ENCODE assay signal across 8 cellular contexts in genomic region chr4:76067652-76068286, GRCh38. TPM values are rescaled to one million over a fixed set of nuclear protein-coding genes. Genes with fewer than 3 reads are reported as not detected.
A peak's percentile ranks its signal among the peaks of the same experiment; 100 is the strongest.
DNase-seq lines count a peak whose midpoint lies in the region; ATAC-seq, FAIRE-seq and TF ChIP-seq lines count a peak whose summit lies in the region.

No MANE protein-coding gene starts in this region.

- DNase-seq in ACHN (peak; percentile 66), NOMO-1 treated with dmso at 0.1 percent for 144 hours (lab: John Stamatoyannopoulos, UW; ENCODE audit: unreplicated experiment) (peak; percentile 42), endothelial cell of umbilical vein (ENCODE audit: low read depth, low spot score) (peak; percentile 76), myocyte (ENCODE audit: low read depth) (peak; percentile 83)
- DNase-seq in activated CD8-positive, alpha-beta memory T cell treated with anti-CD3 and anti-CD28 coated beads for 48 hours (ENCODE audit: low read depth in 2 of 3, low spot score in 2 of 3), result peak in 2 of 3 experiments; percentile 23 to 27
- DNase-seq in stimulated activated CD8-positive, alpha-beta memory T cell treated with anti-CD3 and anti-CD28 coated beads, Interleukin-7, amount 100 ng/mL, for 4 hours (ENCODE audit: low read depth in 2 of 2), result peak; percentile 21 to 49

- peak; percentile 68 to 70 for TF ChIP-seq CTCF in endothelial cell of umbilical vein (IDR thresholded peaks at IDR 0.05; ENCODE audit: extremely low read depth in 1 of 2, insufficient read depth in 1 of 2, low read depth in 1 of 2, low read length in 2 of 2)

- no peak overlapping the region for H3K4me3 ChIP-seq in endothelial cell of umbilical vein (replicated peaks in 1 of 3; ENCODE audit: insufficient read depth in 1 of 3, low read depth in 1 of 3, low read length in 3 of 3)

- in situ Hi-C loops in ACHN (cut with HindIII; ENCODE audit: low pct_ligation_motif_present, low pct_unique_long_range_greater_than_20kb, low sequenced_read_pairs), result no loop called here

- dilution Hi-C loops in endothelial cell of umbilical vein (cut with MboI; ENCODE audit: extremely low pct_ligation_motif_present, low sequenced_read_pairs), result no loop called here

- no peak for TF ChIP-seq POLR2A in endothelial cell of umbilical vein (IDR thresholded peaks at IDR 0.05; ENCODE audit: low read depth, low read length)

- H3K4me1 ChIP-seq in endothelial cell of umbilical vein (ENCODE audit: control insufficient read depth, extremely low read depth, insufficient read depth, low read length), result no peaks in the 10 kb centered on the region

- no peaks in the 10 kb centered on the region for H3K79me2 ChIP-seq in endothelial cell of umbilical vein (ENCODE audit: control insufficient read depth, insufficient read depth, low read length)

- no peak overlapping the region for H3K27ac ChIP-seq in endothelial cell of umbilical vein (ENCODE audit: insufficient read depth, low read depth, low read length)

- H2AFZ ChIP-seq in endothelial cell of umbilical vein (ENCODE audit: low read depth, low read length), result no peak overlapping the region

- intact Hi-C loops in endothelial cell of umbilical vein (cut with micrococcal nuclease), result loop anchor here (1.0 to 5.0 kb wide), 3 partner anchors 72 to 170 kb away; no protein-coding TSS in a partner anchor

- CTCF ChIA-PET in endothelial cell of umbilical vein (lab: Charles Lee), result interaction anchor here (1.3 to 6.7 kb wide), 3 partner anchors 13 to 71 kb away, joined by 3 to 127 read pairs (median 4); no protein-coding TSS in a partner anchor

- H3K9ac ChIP-seq in endothelial cell of umbilical vein (replicated peaks; ENCODE audit: extremely low read depth, insufficient read depth, low read length), result no peak overlapping the region

- peaks cover 0 to 2% of the 10 kb centered on the region in 2 experiments for H3K27me3 ChIP-seq in endothelial cell of umbilical vein (ENCODE audit: control insufficient read depth in 2 of 2, insufficient read depth in 2 of 2, low read length in 2 of 2)

- POLR2A ChIA-PET in endothelial cell of umbilical vein (lab: Charles Lee), result no interaction called here

- ATAC-seq in GM18498 (IDR thresholded peaks at IDR 0.05; ENCODE audit: unreplicated experiment) (peak; percentile 86), HG03469 (IDR thresholded peaks at IDR 0.05; ENCODE audit: unreplicated experiment) (peak; percentile 67)

- H3K9me1 ChIP-seq in endothelial cell of umbilical vein (replicated peaks; ENCODE audit: control insufficient read depth, extremely low read depth, insufficient read depth, low read length), result no peaks in the 10 kb centered on the region

- H3K9me3 ChIP-seq in endothelial cell of umbilical vein (replicated peaks; ENCODE audit: control insufficient read depth, insufficient read depth, low read length), result no peaks in the 10 kb centered on the region

- BruUV-seq in endothelial cell of umbilical vein (replicated peaks; lab: Mats Ljungman, UMichigan), result no TSS peak

- no peaks in the 10 kb centered on the region for H3K36me3 ChIP-seq in endothelial cell of umbilical vein (ENCODE audit: control insufficient read depth in 2 of 2, extremely low read depth in 1 of 2, insufficient read depth in 2 of 2, low read length in 2 of 2)

- no peaks in the 10 kb centered on the region for H4K20me1 ChIP-seq in endothelial cell of umbilical vein (replicated peaks; ENCODE audit: control insufficient read depth, extremely low read depth, insufficient read depth, low read length)

- FAIRE-seq in endothelial cell of umbilical vein (lab: Jason Lieb, UNC), result peak; percentile 86

- H3K4me2 ChIP-seq in endothelial cell of umbilical vein (ENCODE audit: insufficient read depth, low read length), result no peak overlapping the region

TF ChIP-seq in endothelial cell of umbilical vein, 7 proteins besides CTCF, POLR2A, EP300 and RAD21:
- TF ChIP-seq MAX (IDR thresholded peaks at IDR 0.05; ENCODE audit: insufficient read depth, insufficient read length), result no peak
- TF ChIP-seq MYC (IDR thresholded peaks at IDR 0.05; ENCODE audit: low read depth, low read length), result no peak
- no peak for TF ChIP-seq POLR2AphosphoS5 (IDR thresholded peaks at IDR 0.05; ENCODE audit: insufficient read depth, low read depth, low read length)
- TF ChIP-seq JUN (IDR thresholded peaks at IDR 0.05; ENCODE audit: borderline replicate concordance, insufficient read depth, insufficient read length, low read depth), result no peak
- no peak for TF ChIP-seq FOS (IDR thresholded peaks at IDR 0.05; ENCODE audit: borderline replicate concordance, insufficient read depth, low read length)
- TF ChIP-seq EZH2 (IDR thresholded peaks at IDR 0.05; ENCODE audit: borderline replicate concordance, low read depth, low read length, severe bottlenecking), result no peak
- no peak for TF ChIP-seq GATA2 (IDR thresholded peaks at IDR 0.05; ENCODE audit: insufficient read depth, insufficient read length, low read depth, low read length)

RNA-seq across cellular contexts. Expression of gene ART3, which starts 6.7 kb away (rescaled TPM):
- not detected in 2 replicates for total RNA-seq in endothelial cell of umbilical vein
- polyA plus RNA-seq in endothelial cell of umbilical vein, result not detected in 2 replicates
- polyA plus RNA-seq in endothelial cell of umbilical vein (2011; cell fraction: cytosol; rRNA removed), result 0.06 TPM in 1 of 2 replicates, not detected in the other
- not detected in 2 replicates for polyA plus RNA-seq in endothelial cell of umbilical vein (2011; cell fraction: nucleus; rRNA removed)
- not detected in 2 replicates for polyA plus RNA-seq in endothelial cell of umbilical vein (2012)
- polyA minus RNA-seq in endothelial cell of umbilical vein, result 0.13 TPM in 1 of 2 replicates, not detected in the other
- polyA minus RNA-seq in endothelial cell of umbilical vein (2011; cell fraction: cytosol; rRNA and poly(A)+ RNA removed), result not detected
- not detected in 2 replicates for polyA minus RNA-seq in endothelial cell of umbilical vein (2011; cell fraction: nucleus; rRNA and poly(A)+ RNA removed)
- not detected in 2 replicates for total RNA-seq in myocyte
- 0.23 TPM for polyA plus RNA-seq in myocyte (2012)

RNA-seq across cellular contexts. Expression of gene CXCL11, which starts 31.9 kb away (rescaled TPM):
- total RNA-seq in endothelial cell of umbilical vein, result 0.55 and 1.1 TPM in 2 replicates
- 0.91 and 1.0 TPM in 2 replicates for polyA plus RNA-seq in endothelial cell of umbilical vein
- 0.90 and 1.3 TPM in 2 replicates for polyA plus RNA-seq in endothelial cell of umbilical vein (2011; cell fraction: cytosol; rRNA removed)
- polyA plus RNA-seq in endothelial cell of umbilical vein (2011; cell fraction: nucleus; rRNA removed), result 0.14 and 0.36 TPM in 2 replicates
- 1.9 and 4.0 TPM in 2 replicates for polyA plus RNA-seq in endothelial cell of umbilical vein (2012)
- polyA minus RNA-seq in endothelial cell of umbilical vein, result 0.17 and 0.74 TPM in 2 replicates
- polyA minus RNA-seq in endothelial cell of umbilical vein (2011; cell fraction: cytosol; rRNA and poly(A)+ RNA removed), result not detected
- not detected in 2 replicates for polyA minus RNA-seq in endothelial cell of umbilical vein (2011; cell fraction: nucleus; rRNA and poly(A)+ RNA removed)
- not detected in 2 replicates for total RNA-seq in myocyte
- not detected for polyA plus RNA-seq in myocyte (2012)

RNA-seq across cellular contexts. Expression of gene CXCL10, which starts 44.5 kb away (rescaled TPM):
- total RNA-seq in endothelial cell of umbilical vein (not detected in 2 replicates), myocyte (not detected in 2 replicates)
- polyA plus RNA-seq in endothelial cell of umbilical vein, result 0.18 and 0.25 TPM in 2 replicates
- 0.15 and 0.17 TPM in 2 replicates for polyA plus RNA-seq in endothelial cell of umbilical vein (2011; cell fraction: cytosol; rRNA removed)
- not detected in 2 replicates for polyA plus RNA-seq in endothelial cell of umbilical vein (2011; cell fraction: nucleus; rRNA removed)
- not detected in 2 replicates for polyA plus RNA-seq in endothelial cell of umbilical vein (2012)
- polyA minus RNA-seq in endothelial cell of umbilical vein, result not detected in 2 replicates
- not detected for polyA minus RNA-seq in endothelial cell of umbilical vein (2011; cell fraction: cytosol; rRNA and poly(A)+ RNA removed)
- polyA minus RNA-seq in endothelial cell of umbilical vein (2011; cell fraction: nucleus; rRNA and poly(A)+ RNA removed), result not detected in 2 replicates
- not detected for polyA plus RNA-seq in myocyte (2012)

Comparison
In these comparisons a context has a peak if more than half of its experiments do, and no peak if none do; other contexts are left out.
1. DNase-seq: peak in every context shown above with its lines; median percentile 83 in myocyte; 76 in endothelial cell of umbilical vein; 66 in ACHN; 42 in NOMO-1 treated with dmso at 0.1 percent for 144 hours; 35 in stimulated activated CD8-positive, alpha-beta memory T cell treated with anti-CD3 and anti-CD28 coated beads, Interleukin-7, amount 100 ng/mL, for 4 hours; 25 in activated CD8-positive, alpha-beta memory T cell treated with anti-CD3 and anti-CD28 coated beads for 48 hours.